ENCODE assay signal across 21 cellular contexts in the genomic region with DNA sequence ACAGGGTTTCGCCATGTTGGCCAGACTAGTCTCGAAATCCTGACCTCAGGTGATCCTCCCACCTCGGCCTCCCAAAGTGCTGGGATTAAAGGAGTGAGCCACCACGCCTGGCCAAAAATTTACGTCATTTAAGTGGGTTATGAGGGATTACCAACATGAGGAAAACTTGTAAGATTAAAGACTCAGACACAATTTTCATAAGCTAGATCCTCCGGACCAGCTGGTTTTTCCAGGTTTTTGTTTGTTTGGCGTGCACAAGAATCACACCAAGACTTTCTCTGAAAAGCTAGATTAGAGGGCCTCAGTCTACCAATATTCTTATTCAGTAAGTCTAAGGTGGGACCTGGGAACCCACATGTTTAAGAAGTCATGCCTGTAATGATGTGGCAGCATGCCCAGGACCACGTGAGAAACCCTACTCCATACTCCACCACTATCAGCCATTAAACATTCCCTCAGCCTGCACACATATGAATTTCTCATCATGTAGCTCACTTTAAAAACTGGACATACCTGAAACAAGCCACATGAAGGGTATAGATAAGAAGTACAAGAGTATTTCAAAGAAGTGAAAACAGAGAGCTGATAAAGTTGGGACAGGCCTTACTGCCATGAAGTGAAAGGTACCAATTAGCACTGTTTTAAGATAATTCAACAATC. TPM values are rescaled to one million over a fixed set of nuclear protein-coding genes. Genes with fewer than 3 reads are reported as not detected.
DNase-seq lines count a peak whose midpoint lies in the region; ATAC-seq and TF ChIP-seq lines count a peak whose summit lies in the region.
"Had no signal": no experiment of that assay in that cellular context is flagged by ENCODE, and none has a peak within 500 bp of the region (broad histone marks: within the 10 kb centered on the region; RNA-seq: fewer than 3 reads in every experiment).

No MANE protein-coding gene starts in this region.

- H3K36me3 ChIP-seq in cardiac muscle cell (no peaks in the 10 kb centered on the region), mesendoderm (ENCODE audit: control insufficient read depth, insufficient read depth, low read length) (no peaks in the 10 kb centered on the region)
- H3K36me3 ChIP-seq: BE2C had no signal

- ATAC-seq in right cardiac atrium (no peak), HG03095 (IDR thresholded peaks at IDR 0.05; ENCODE audit: unreplicated experiment) (no peak)
- peak; percentile 12 for ATAC-seq in stimulated activated memory B cell treated with anti-CD40 and anti-IgM and Interleukin-4, amounts not matched to agents 10 μg/mL and 1 μg/mL and 100 μg/mL, for 72 hours
- ATAC-seq: HepG2 had no signal

- no peak overlapping the region for H3K27ac Mint-ChIP-seq in stimulated activated memory B cell treated with anti-CD40 and anti-IgM and Interleukin-4, amounts not matched to agents 10 μg/mL and 1 μg/mL and 100 μg/mL, for 72 hours

- no peak overlapping the region for H3K4me2 ChIP-seq in mesendoderm (ENCODE audit: low read length)

- no peak overlapping the region for H4K8ac ChIP-seq in mesendoderm (ENCODE audit: low read depth, low read length)

- H3K9me3 ChIP-seq in cardiac muscle cell (ENCODE audit: low read depth), result no peaks in the 10 kb centered on the region
- no peaks in the 10 kb centered on the region for H3K9me3 ChIP-seq in right cardiac atrium (ENCODE audit: control insufficient read depth, low read length)
- H3K9me3 ChIP-seq: BE2C had no signal

- H3K23ac ChIP-seq in mesendoderm (ENCODE audit: low read length), result no peak overlapping the region

- H3K27me3 Mint-ChIP-seq in stimulated activated memory B cell treated with anti-CD40 and anti-IgM and Interleukin-4, amounts not matched to agents 10 μg/mL and 1 μg/mL and 100 μg/mL, for 72 hours, result no peaks in the 10 kb centered on the region

- H3K4ac ChIP-seq in mesendoderm (ENCODE audit: low read depth, low read length), result no peak overlapping the region

- TF ChIP-seq CTCF in cardiac muscle cell (IDR thresholded peaks at IDR 0.05; ENCODE audit: low read depth, low read length), result no peak

- peaks cover 8% of the 10 kb centered on the region for H3K79me1 ChIP-seq in mesendoderm (ENCODE audit: low read length)

- intact Hi-C loops in right cardiac atrium (cut with DNase I), result no loop called here

- no peaks in the 10 kb centered on the region for H3K36me3 Mint-ChIP-seq in stimulated activated memory B cell treated with anti-CD40 and anti-IgM and Interleukin-4, amounts not matched to agents 10 μg/mL and 1 μg/mL and 100 μg/mL, for 72 hours

- no peak overlapping the region for H2BK15ac ChIP-seq in mesendoderm (replicated peaks; ENCODE audit: low read depth)

- H3K4me3 ChIP-seq in cardiac muscle cell (no peak overlapping the region), right cardiac atrium (ENCODE audit: low read length) (no peak overlapping the region), mesendoderm (ENCODE audit: low read length) (no peak overlapping the region)

- DNase-seq in cardiac muscle cell (ENCODE audit: low read depth in 1 of 2, low spot score in 1 of 2) (peak in 1 of 2 donors; percentile 11), right cardiac atrium (no peak), NCI-H226 (peak; percentile 64), mesendoderm (no peak), kidney tubule cell (ENCODE audit: low spot score) (no peak), NCI-H526 treated with DMSO at 0.1 percent for 48 hours (lab: John Stamatoyannopoulos, UW) (no peak)
- DNase-seq: 8988T, ACHN, BE2C, DMS53, KBM-7, MM.1S, NCI-H2029 treated with DMSO at 0.1 percent for 48 hours, NCI-H345, NCI-H510A treated with DMSO at 0.1 percent for 48 hours, NCI-H748 treated with DMSO at 0.1 percent for 48 hours, Right ventricle myocardium superior, RPMI8226 had no signal

- H3K4me1 ChIP-seq in cardiac muscle cell (ENCODE audit: low read depth) (peaks cover 31% of the 10 kb centered on the region), right cardiac atrium (ENCODE audit: control insufficient read depth, insufficient read depth, low read length) (no peaks in the 10 kb centered on the region), mesendoderm (ENCODE audit: control insufficient read depth, low read depth, low read length) (no peaks in the 10 kb centered on the region)

- H3K4me3 Mint-ChIP-seq in stimulated activated memory B cell treated with anti-CD40 and anti-IgM and Interleukin-4, amounts not matched to agents 10 μg/mL and 1 μg/mL and 100 μg/mL, for 72 hours, result no peak overlapping the region

- peak overlapping the region; percentile 28 for H3K18ac ChIP-seq in mesendoderm (ENCODE audit: low read length)

- H3K9ac ChIP-seq in mesendoderm (ENCODE audit: low read length), result no peak overlapping the region

- no peaks in the 10 kb centered on the region for H3K4me1 Mint-ChIP-seq in stimulated activated memory B cell treated with anti-CD40 and anti-IgM and Interleukin-4, amounts not matched to agents 10 μg/mL and 1 μg/mL and 100 μg/mL, for 72 hours

- no peak overlapping the region for H4K5ac ChIP-seq in mesendoderm (ENCODE audit: low read length)

- H2BK5ac ChIP-seq in mesendoderm (ENCODE audit: low read length), result no peak overlapping the region

- H3K56ac ChIP-seq in mesendoderm (ENCODE audit: low read length), result no peak overlapping the region

- no peaks in the 10 kb centered on the region for H3K9me3 Mint-ChIP-seq in stimulated activated memory B cell treated with anti-CD40 and anti-IgM and Interleukin-4, amounts not matched to agents 10 μg/mL and 1 μg/mL and 100 μg/mL, for 72 hours

- WGBS in right cardiac atrium, result 93% methylated on average over 8 of the region's 8 CpGs
- no CpG with 5 or more reads among the region's 8 CpGs for WGBS in mesendoderm (ENCODE audit: extremely low coverage, insufficient coverage, low lambda C conversion rate)

- H3K79me2 ChIP-seq in mesendoderm (ENCODE audit: control insufficient read depth, insufficient read depth, low read length), result peaks cover 31% of the 10 kb centered on the region

- no peak overlapping the region for H2BK120ac ChIP-seq in mesendoderm (ENCODE audit: low read depth, low read length)

- H2AK5ac ChIP-seq in mesendoderm (ENCODE audit: low read length), result no peak overlapping the region

- H3K27me3 ChIP-seq in cardiac muscle cell (no peaks in the 10 kb centered on the region), right cardiac atrium (ENCODE audit: control insufficient read depth, insufficient read depth) (no peaks in the 10 kb centered on the region), mesendoderm (ENCODE audit: insufficient read depth, low read length, poor library complexity) (no peaks in the 10 kb centered on the region)
- H3K27me3 ChIP-seq: BE2C had no signal

- peak overlapping the region; percentile 50 for H3K27ac ChIP-seq in cardiac muscle cell
- H3K27ac ChIP-seq in right cardiac atrium (ENCODE audit: low read length), result no peak overlapping the region
- H3K27ac ChIP-seq in mesendoderm (ENCODE audit: low read depth, low read length), result no peak overlapping the region

RNA-seq across cellular contexts. Expression of a gene that starts 25.7 kb away (rescaled TPM):
- total RNA-seq in cardiac muscle cell (2.6 and 5.2 TPM in 2 replicates), right cardiac atrium (under 1 TPM; 0.29 to 0.46 (median 0.37) TPM)
- polyA plus RNA-seq in cardiac muscle cell (2.9 and 4.8 TPM in 2 replicates), right cardiac atrium (0.09 TPM)
- polyA plus RNA-seq in mesendoderm (2013, experiment 1 of 2), result 29.5 TPM
- 30.1 TPM for polyA plus RNA-seq in mesendoderm (2013, experiment 2 of 2)
